In the genomic region with DNA sequence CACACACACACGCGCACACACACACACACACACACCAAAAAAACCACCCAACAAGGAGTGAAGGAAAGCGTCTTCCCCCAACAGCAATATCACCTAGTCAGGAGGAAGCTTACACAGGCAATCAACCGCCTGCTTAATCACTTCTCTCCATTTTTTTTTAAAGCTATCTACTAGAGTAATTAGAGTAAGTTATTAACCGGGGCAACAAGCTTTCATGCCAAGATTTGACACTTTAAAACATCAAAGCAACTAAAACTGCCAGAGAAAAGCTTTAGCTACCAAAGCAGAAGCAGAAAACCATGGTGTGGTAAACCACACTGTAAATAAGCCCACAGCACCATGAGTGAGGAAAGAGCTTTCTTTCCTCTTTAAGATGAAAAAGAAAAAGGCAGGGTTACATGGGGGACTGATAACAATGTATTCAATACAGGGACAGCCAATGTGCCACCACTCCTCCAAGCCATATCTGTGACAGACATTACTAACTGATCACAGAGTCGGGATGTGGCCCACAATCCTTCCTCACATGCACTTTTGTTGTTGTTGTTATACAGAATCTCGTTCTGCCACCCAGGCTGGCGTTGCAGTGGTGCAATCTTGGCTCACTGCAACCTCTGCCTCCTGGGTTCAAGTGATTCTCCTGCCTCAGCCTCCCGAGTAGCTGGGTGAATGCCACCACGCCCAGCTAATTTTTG, we compare ENCODE assay signal across 8 cellular contexts.
DNase-seq lines count a peak whose midpoint lies in the region; ATAC-seq, FAIRE-seq and TF ChIP-seq lines count a peak whose summit lies in the region.

No MANE protein-coding gene starts in this region.

- H3K27ac ChIP-seq in KOPT-K1 (ENCODE audit: low read depth, low read length, poor library complexity, severe bottlenecking) (peak overlapping the region; percentile 44), astrocyte (ENCODE audit: low read depth, low read length) (no peak overlapping the region), mammary epithelial cell (ENCODE audit: insufficient read depth, low read depth, low read length) (no peak overlapping the region)

- H3K27ac Mint-ChIP-seq in astrocyte (ENCODE audit: unreplicated experiment) = no peak overlapping the region
- peak overlapping the region; percentile 43 for H3K27ac Mint-ChIP-seq in progenitor cell of endocrine pancreas

- H3K27me3 ChIP-seq in astrocyte (ENCODE audit: insufficient read depth, low read length) = no peaks in the 10 kb centered on the region
- H3K27me3 ChIP-seq in mammary epithelial cell (ENCODE audit: insufficient read depth, low read length) = no peaks in the 10 kb centered on the region

- H3K36me3 Mint-ChIP-seq in astrocyte (ENCODE audit: low read depth, unreplicated experiment) = no peaks in the 10 kb centered on the region
- peaks cover 1% of the 10 kb centered on the region for H3K36me3 Mint-ChIP-seq in progenitor cell of endocrine pancreas (ENCODE audit: insufficient read depth)

- no peaks in the 10 kb centered on the region for H3K9me3 ChIP-seq in KOPT-K1 (ENCODE audit: insufficient read depth, low read length, poor library complexity, severe bottlenecking)
- H3K9me3 ChIP-seq in astrocyte (ENCODE audit: insufficient read depth, low read depth, low read length) = no peaks in the 10 kb centered on the region
- H3K9me3 ChIP-seq in mammary epithelial cell (replicated peaks; ENCODE audit: insufficient read depth, low read length) = no peaks in the 10 kb centered on the region

- no peak overlapping the region for H3K9ac ChIP-seq in astrocyte (ENCODE audit: low read length)
- H3K9ac ChIP-seq in mammary epithelial cell (ENCODE audit: insufficient read depth, low read length) = no peak overlapping the region

- TF ChIP-seq CTCF in astrocyte (IDR thresholded peaks at IDR 0.05; ENCODE audit: insufficient read depth, low read depth, low read length) (no peak), progenitor cell of endocrine pancreas (IDR thresholded peaks at IDR 0.05; ENCODE audit: unreplicated experiment) (no peak), mammary epithelial cell (conservative IDR thresholded peaks at IDR 0.05 in 1 of 2, IDR thresholded peaks at IDR 0.05 in 1 of 2; ENCODE audit: extremely low read depth in 1 of 2, insufficient read depth in 1 of 2, low read depth in 1 of 2, low read length in 2 of 2) (no peak)

- H2AFZ ChIP-seq in astrocyte (ENCODE audit: low read depth, low read length) (no peak overlapping the region), mammary epithelial cell (ENCODE audit: low read depth, low read length) (no peak overlapping the region)

- CTCF ChIA-PET in mammary epithelial cell (lab: Charles Lee; ENCODE audit: low non-redundant PET) = no interaction called here

- H3K36me3 ChIP-seq in KOPT-K1 (ENCODE audit: insufficient read depth, low read length) = no peaks in the 10 kb centered on the region
- H3K36me3 ChIP-seq in astrocyte (ENCODE audit: insufficient read depth, low read length) = no peaks in the 10 kb centered on the region
- no peaks in the 10 kb centered on the region for H3K36me3 ChIP-seq in mammary epithelial cell (ENCODE audit: insufficient read depth, low read length)

- no peaks in the 10 kb centered on the region for H3K4me1 ChIP-seq in astrocyte (ENCODE audit: insufficient read depth, low read length)
- H3K4me1 ChIP-seq in mammary epithelial cell (ENCODE audit: insufficient read depth, low read length) = no peaks in the 10 kb centered on the region

- H3K4me2 ChIP-seq in astrocyte (ENCODE audit: low read length) = peak overlapping the region; percentile 79
- H3K4me2 ChIP-seq in mammary epithelial cell (ENCODE audit: insufficient read depth, low read depth, low read length) = no peak overlapping the region

- ATAC-seq in GM18861 (IDR thresholded peaks at IDR 0.05; ENCODE audit: unreplicated experiment) (peak; percentile 71), HG03045 (IDR thresholded peaks at IDR 0.05; ENCODE audit: unreplicated experiment) (no peak)

- H4K20me1 ChIP-seq in astrocyte (ENCODE audit: insufficient read depth, low read length) = no peaks in the 10 kb centered on the region
- H4K20me1 ChIP-seq in mammary epithelial cell (ENCODE audit: insufficient read depth, low read length) = no peaks in the 10 kb centered on the region

- no peak for FAIRE-seq in astrocyte (lab: Jason Lieb, UNC)

- WGBS in mammary epithelial cell (ENCODE audit: low coverage, missing lambda C conversion rate) = 85% methylated on average over 10 of the region's 10 CpGs

- intact Hi-C loops in mammary epithelial cell (cut with micrococcal nuclease) = no loop called here

- no TSS peak for BruUV-seq in mammary epithelial cell (replicated peaks; lab: Mats Ljungman, UMichigan)

- H3K4me3 ChIP-seq in astrocyte (ENCODE audit: insufficient read depth, low read depth, low read length) (peak overlapping the region; percentile 27), mammary epithelial cell (replicated peaks in 1 of 3; ENCODE audit: insufficient read depth in 1 of 3, low read depth in 2 of 3, low read length in 3 of 3) (no peak overlapping the region)

- in situ Hi-C loops in ACHN (cut with HindIII; ENCODE audit: low pct_ligation_motif_present, low pct_unique_long_range_greater_than_20kb, low sequenced_read_pairs) (no loop called here), mammary epithelial cell (cut with MboI; ENCODE audit: low sequenced_read_pairs in 2 of 2) (no loop called here)

- DNase-seq in astrocyte (ENCODE audit: low read depth) = peak; percentile 8
- no peak for DNase-seq in progenitor cell of endocrine pancreas (ENCODE audit: low spot score, unreplicated experiment)
- no peak for DNase-seq in ACHN
- no peak for DNase-seq in iPS-NIHi7 (ENCODE audit: extremely low spot score)
- no peak for DNase-seq in mammary epithelial cell

- H3K27me3 Mint-ChIP-seq in astrocyte (ENCODE audit: low read depth, unreplicated experiment) = no peaks in the 10 kb centered on the region
- peaks cover 51% of the 10 kb centered on the region for H3K27me3 Mint-ChIP-seq in progenitor cell of endocrine pancreas

- H3K79me2 ChIP-seq in astrocyte (ENCODE audit: insufficient read depth, low read length) (no peaks in the 10 kb centered on the region), mammary epithelial cell (ENCODE audit: insufficient read depth, low read length) (no peaks in the 10 kb centered on the region)

- H3K4me3 Mint-ChIP-seq in astrocyte (ENCODE audit: unreplicated experiment) (no peak overlapping the region), progenitor cell of endocrine pancreas (ENCODE audit: low read depth) (no peak overlapping the region)

- H3K4me1 Mint-ChIP-seq in astrocyte (ENCODE audit: low read depth, unreplicated experiment) (peaks cover 13% of the 10 kb centered on the region), progenitor cell of endocrine pancreas (ENCODE audit: low read depth) (peaks cover 14% of the 10 kb centered on the region)

- dilution Hi-C loops in mammary epithelial cell (cut with HindIII; ENCODE audit: low sequenced_read_pairs) = loop anchor here (25.0 kb wide), 1 partner anchor 424 kb away; no protein-coding TSS in a partner anchor

- H3K9me3 Mint-ChIP-seq in astrocyte (ENCODE audit: unreplicated experiment) (no peaks in the 10 kb centered on the region), progenitor cell of endocrine pancreas (ENCODE audit: low read depth) (no peaks in the 10 kb centered on the region)
